Comparison of ENCODE assay signal across 17 cellular contexts in genomic region chr5:43287493-43287892, GRCh38.
"Had no signal": no experiment of that assay in that cellular context is flagged by ENCODE, and none has a peak within 500 bp of the region (broad histone marks: within the 10 kb centered on the region; RNA-seq: fewer than 3 reads in every experiment).

No MANE protein-coding gene starts in this region.

- H3K4me1 ChIP-seq: esophagus squamous epithelium, gastroesophageal sphincter had no signal

- H3K4me3 ChIP-seq: esophagus squamous epithelium, gastroesophageal sphincter, left ventricle myocardium inferior, lung had no signal

- H3K9me3 Mint-ChIP-seq: dendritic cell treated with granulocyte-macrophage colony-stimulating factor and Interleukin-4, amounts not matched to agents 40 ng/mL and 50 ng/mL, for 4 days; nephron had no signal

- H3K4me1 Mint-ChIP-seq: nephron had no signal

- H3K27ac Mint-ChIP-seq: dendritic cell treated with granulocyte-macrophage colony-stimulating factor and Interleukin-4, amounts not matched to agents 40 ng/mL and 50 ng/mL, for 4 days had no signal

- H3K27me3 Mint-ChIP-seq: dendritic cell treated with granulocyte-macrophage colony-stimulating factor and Interleukin-4, amounts not matched to agents 40 ng/mL and 50 ng/mL, for 4 days; naive B cell had no signal

- H3K4me3 Mint-ChIP-seq: dendritic cell treated with granulocyte-macrophage colony-stimulating factor and Interleukin-4, amounts not matched to agents 40 ng/mL and 50 ng/mL, for 4 days; naive B cell; nephron had no signal

- H3K9me3 ChIP-seq: esophagus squamous epithelium, gastroesophageal sphincter, left ventricle myocardium inferior, neutrophil had no signal

- DNase-seq: esophagus squamous epithelium; foreskin fibroblast; glutamatergic neuron; kidney; left cardiac atrium; left ventricle myocardium inferior; mesendoderm; naive B cell; small intestine; stimulated activated CD4-positive, alpha-beta T cell treated with anti-CD3 and anti-CD28 coated beads, Interleukin-12 subunit alpha, Interleukin-12 subunit beta, amount 100 ng/mL, for 4 hours; stimulated activated naive CD4-positive, alpha-beta T cell treated with Interleukin-2 at 50 U/mL for 16 hours; trophoblast cell had no signal

- H3K27me3 ChIP-seq: esophagus squamous epithelium, gastroesophageal sphincter, neutrophil had no signal

- H3K27ac ChIP-seq: esophagus squamous epithelium, gastroesophageal sphincter, left ventricle myocardium inferior, neutrophil had no signal

- ATAC-seq: gastroesophageal sphincter, left cardiac atrium had no signal
